ENCODE assay signal across 11 cellular contexts in the genomic region with DNA sequence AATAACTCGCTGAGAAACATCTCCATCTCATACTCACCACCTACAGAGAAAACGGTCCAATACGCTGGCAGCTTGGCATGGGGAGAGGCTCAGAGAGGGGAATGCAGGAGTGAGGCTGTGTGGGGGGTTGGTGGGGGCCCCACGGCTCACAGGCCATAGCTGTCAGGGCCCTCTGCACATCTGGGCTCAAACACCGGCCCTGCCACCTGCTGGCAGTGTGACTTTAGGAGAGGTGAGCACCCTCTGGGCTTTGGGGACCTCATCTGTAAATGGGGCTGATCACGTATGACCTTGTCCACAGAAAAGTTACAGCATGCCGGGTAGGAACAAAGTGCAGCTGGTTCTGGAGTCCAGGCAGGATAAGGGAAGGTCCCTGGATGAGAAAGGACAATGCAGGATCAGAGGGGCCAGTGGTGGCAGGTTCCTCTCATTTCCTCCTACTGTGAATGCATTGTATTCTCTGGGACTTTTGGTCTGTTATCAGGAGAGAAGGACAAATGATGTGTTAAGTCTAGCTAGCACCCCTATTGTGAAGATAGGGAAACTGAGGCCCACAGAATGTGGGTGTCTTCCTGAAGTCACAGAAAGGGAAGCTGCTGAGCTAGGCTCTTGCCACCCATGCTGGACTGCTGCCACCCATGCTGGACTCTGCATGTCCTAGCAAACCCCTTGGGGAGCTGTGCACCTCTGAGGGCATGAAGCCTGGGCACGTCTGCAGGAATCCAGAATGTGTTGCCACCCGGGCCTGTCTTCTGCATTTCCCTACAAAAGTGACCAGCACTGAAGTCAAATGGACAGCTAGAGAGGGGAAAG.
DNase-seq lines count a peak whose midpoint lies in the region; ATAC-seq and TF ChIP-seq lines count a peak whose summit lies in the region.
"Had no signal": no experiment of that assay in that cellular context is flagged by ENCODE, and none has a peak within 500 bp of the region (broad histone marks: within the 10 kb centered on the region; RNA-seq: fewer than 3 reads in every experiment).

No MANE protein-coding gene starts in this region.

- CTCF ChIA-PET in WTC11 (lab: Charles Lee), result interaction anchor here (0.5 to 1.3 kb wide), 3 partner anchors 76 to 391 kb away, joined by 3 to 5 read pairs (median 3); no protein-coding TSS in a partner anchor

- no peak overlapping the region for H3K4ac ChIP-seq in H9 (ENCODE audit: low read depth, low read length)

- H3K4me2 ChIP-seq in H9 (ENCODE audit: insufficient read depth, insufficient read length, low read length), result no peak overlapping the region

- H3K23me2 ChIP-seq in H9 (ENCODE audit: insufficient read length, low read depth, low read length, poor library complexity, severe bottlenecking), result no peaks in the 10 kb centered on the region

- no peak overlapping the region for H3K18ac ChIP-seq in H9 (ENCODE audit: insufficient read length, low read depth, low read length)

- no peak overlapping the region for H4K91ac ChIP-seq in H9 (ENCODE audit: insufficient read length, low read depth, low read length)

- no peaks in the 10 kb centered on the region for H3K9me3 ChIP-seq in H9 (ENCODE audit: control insufficient read depth, low read depth, low read length)
- H3K9me3 ChIP-seq: heart right ventricle had no signal

- no peak overlapping the region for H3K27ac Mint-ChIP-seq in H9
- H3K27ac Mint-ChIP-seq in WTC11, result no peak overlapping the region
- H3K27ac Mint-ChIP-seq: activated naive CD8-positive, alpha-beta T cell had no signal

- H3K4me1 Mint-ChIP-seq in H9 (peaks cover 11 to 18% of the 10 kb centered on the region in 2 experiments), WTC11 (peaks cover 14% of the 10 kb centered on the region)

- no peak overlapping the region for H2AK5ac ChIP-seq in H9 (ENCODE audit: insufficient read length, low read length)

- H3K36me3 Mint-ChIP-seq in H9 (ENCODE audit: insufficient read depth in 1 of 3, low read depth in 3 of 3), result no peaks in the 10 kb centered on the region; a peak in 1 of 7 replicates
- H3K36me3 Mint-ChIP-seq in WTC11, result no peaks in the 10 kb centered on the region
- H3K36me3 Mint-ChIP-seq: activated naive CD8-positive, alpha-beta T cell had no signal

- intact Hi-C loops in sciatic nerve (cut with DNase I), result no loop called here

- H3K9me3 Mint-ChIP-seq in H9 (no peaks in the 10 kb centered on the region), WTC11 (no peaks in the 10 kb centered on the region)

- H3K4me1 ChIP-seq in H9 (ENCODE audit: insufficient read depth, low read length), result no peaks in the 10 kb centered on the region

- no peak overlapping the region for H3K23ac ChIP-seq in H9 (ENCODE audit: insufficient read length, low read depth, low read length)

- H3K79me2 ChIP-seq in H9 (ENCODE audit: insufficient read depth, low read length), result no peaks in the 10 kb centered on the region

- no peak overlapping the region for H2BK12ac ChIP-seq in H9 (ENCODE audit: insufficient read length, low read depth, low read length)

- H3T11ph ChIP-seq in H9 (ENCODE audit: low read length), result no peak overlapping the region

- no peak overlapping the region for H3K4me3 Mint-ChIP-seq in H9
- no peak overlapping the region for H3K4me3 Mint-ChIP-seq in WTC11
- H3K4me3 Mint-ChIP-seq: activated naive CD8-positive, alpha-beta T cell had no signal

- no peak overlapping the region for H2AFZ ChIP-seq in H9 (ENCODE audit: low read length)

- no peak for DNase-seq in GM12864 (ENCODE audit: low read depth)
- no peak for DNase-seq in H9
- DNase-seq in WTC11 (ENCODE audit: low spot score), result no peak
- peak; percentile 71 for DNase-seq in mesenteric fat pad (ENCODE audit: low spot score)
- no peak for DNase-seq in sciatic nerve (ENCODE audit: low spot score)
- DNase-seq: heart right ventricle, NCI-H187 treated with DMSO at 0.1 percent for 48 hours had no signal

- H3K27me3 Mint-ChIP-seq in H9 (ENCODE audit: low read depth) (peaks cover 5% of the 10 kb centered on the region), WTC11 (ENCODE audit: low read depth) (no peaks in the 10 kb centered on the region; the same call in 1 of the 2 replicates)
- H3K27me3 Mint-ChIP-seq: activated naive CD8-positive, alpha-beta T cell had no signal

- ATAC-seq in WTC11 (no peak), sciatic nerve (no peak), HG02610 (IDR thresholded peaks at IDR 0.05; ENCODE audit: unreplicated experiment) (no peak), HG02970 (IDR thresholded peaks at IDR 0.05; ENCODE audit: low FRiP score, unreplicated experiment) (no peak)

- no peak overlapping the region for H3K14ac ChIP-seq in H9 (ENCODE audit: insufficient read depth, low read length)

- no peaks in the 10 kb centered on the region for H4K20me1 ChIP-seq in H9 (ENCODE audit: control insufficient read depth, insufficient read depth, insufficient read length)

- no peak overlapping the region for H3K9ac ChIP-seq in H9 (ENCODE audit: extremely low read depth, insufficient read length, low read length)

- H3K27me3 ChIP-seq in H9 (ENCODE audit: insufficient read depth, low read length), result no peaks in the 10 kb centered on the region
- H3K27me3 ChIP-seq: heart right ventricle had no signal

- H3K27ac ChIP-seq in H9 (ENCODE audit: insufficient read length, low read depth, low read length), result no peak overlapping the region
- H3K27ac ChIP-seq: heart right ventricle, VCaP had no signal

- no peak overlapping the region for H2BK120ac ChIP-seq in H9 (ENCODE audit: low read depth, low read length, poor library complexity, severe bottlenecking)

- H2BK15ac ChIP-seq in H9 (ENCODE audit: low read depth, low read length), result no peak overlapping the region

- no peak overlapping the region for H4K5ac ChIP-seq in H9 (ENCODE audit: insufficient read length, low read depth, low read length)

- no peak overlapping the region for H3K56ac ChIP-seq in H9 (ENCODE audit: insufficient read length, low read depth, low read length)

- no peak overlapping the region for H2BK20ac ChIP-seq in H9 (ENCODE audit: low read depth, low read length, poor library complexity, severe bottlenecking)

- no peaks in the 10 kb centered on the region for H3K79me1 ChIP-seq in H9 (ENCODE audit: insufficient read depth, low read depth, low read length, poor library complexity, severe bottlenecking)

- no peak overlapping the region for H4K8ac ChIP-seq in H9 (replicated peaks; ENCODE audit: insufficient read length, low read depth, low read length)

- POLR2A ChIA-PET in WTC11 (lab: Charles Lee), result no interaction called here

- TF ChIP-seq CTCF in GM12864 (IDR thresholded peaks at IDR 0.05; ENCODE audit: low read depth, low read length, missing control alignments) (peak; percentile 35), H9 (conservative IDR thresholded peaks at IDR 0.05) (0 out of 3 replicates have a peak, but pooled peaks have one; percentile 24), WTC11 (IDR thresholded peaks at IDR 0.05) (no peak)

- no CpG with 5 or more reads among the region's 9 CpGs for WGBS in H9 (ENCODE audit: extremely low coverage, insufficient read length, low lambda C conversion rate)

- H2BK5ac ChIP-seq in H9 (ENCODE audit: insufficient read length, low read length), result no peak overlapping the region

- no peak overlapping the region for H3K4me3 ChIP-seq in GM12864 (ENCODE audit: low read depth, low read length)
- H3K4me3 ChIP-seq: heart right ventricle had no signal

TF ChIP-seq in WTC11, 78 proteins besides CTCF, POLR2A, EP300 and RAD21:
- TF ChIP-seq, protein P1, sequence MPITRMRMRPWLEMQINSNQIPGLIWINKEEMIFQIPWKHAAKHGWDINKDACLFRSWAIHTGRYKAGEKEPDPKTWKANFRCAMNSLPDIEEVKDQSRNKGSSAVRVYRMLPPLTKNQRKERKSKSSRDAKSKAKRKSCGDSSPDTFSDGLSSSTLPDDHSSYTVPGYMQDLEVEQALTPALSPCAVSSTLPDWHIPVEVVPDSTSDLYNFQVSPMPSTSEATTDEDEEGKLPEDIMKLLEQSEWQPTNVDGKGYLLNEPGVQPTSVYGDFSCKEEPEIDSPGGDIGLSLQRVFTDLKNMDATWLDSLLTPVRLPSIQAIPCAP (CRISPR knock-in tag; IDR thresholded peaks at IDR 0.05), result no peak
- TF ChIP-seq, protein P2, sequence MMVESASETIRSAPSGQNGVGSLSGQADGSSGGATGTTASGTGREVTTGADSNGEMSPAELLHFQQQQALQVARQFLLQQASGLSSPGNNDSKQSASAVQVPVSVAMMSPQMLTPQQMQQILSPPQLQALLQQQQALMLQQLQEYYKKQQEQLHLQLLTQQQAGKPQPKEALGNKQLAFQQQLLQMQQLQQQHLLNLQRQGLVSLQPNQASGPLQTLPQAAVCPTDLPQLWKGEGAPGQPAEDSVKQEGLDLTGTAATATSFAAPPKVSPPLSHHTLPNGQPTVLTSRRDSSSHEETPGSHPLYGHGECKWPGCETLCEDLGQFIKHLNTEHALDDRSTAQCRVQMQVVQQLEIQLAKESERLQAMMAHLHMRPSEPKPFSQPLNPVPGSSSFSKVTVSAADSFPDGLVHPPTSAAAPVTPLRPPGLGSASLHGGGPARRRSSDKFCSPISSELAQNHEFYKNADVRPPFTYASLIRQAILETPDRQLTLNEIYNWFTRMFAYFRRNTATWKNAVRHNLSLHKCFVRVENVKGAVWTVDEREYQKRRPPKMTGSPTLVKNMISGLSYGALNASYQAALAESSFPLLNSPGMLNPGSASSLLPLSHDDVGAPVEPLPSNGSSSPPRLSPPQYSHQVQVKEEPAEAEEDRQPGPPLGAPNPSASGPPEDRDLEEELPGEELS (CRISPR knock-in tag; IDR thresholded peaks at IDR 0.05), result no peak
- peak; percentile 34; the same call in 1 of the 2 replicates for TF ChIP-seq GABPB1 (CRISPR knock-in tag; IDR thresholded peaks at IDR 0.05)
